10 cellular contexts compared by ENCODE assay signal in genomic region chr5:157994271-157994691, GRCh38.
DNase-seq lines count a peak whose midpoint lies in the region; ATAC-seq and TF ChIP-seq lines count a peak whose summit lies in the region.
"Had no signal": no experiment of that assay in that cellular context is flagged by ENCODE, and none has a peak within 500 bp of the region (broad histone marks: within the 10 kb centered on the region; RNA-seq: fewer than 3 reads in every experiment).

No MANE protein-coding gene starts in this region.

- no peak overlapping the region for H3K4me3 ChIP-seq in Caco-2 (ENCODE audit: low read depth, low read length)
- H3K4me3 ChIP-seq: stomach had no signal

- BruUV-seq in Caco-2 (replicated peaks; lab: Mats Ljungman, UMichigan): no TSS peak

- no peaks in the 10 kb centered on the region for H3K36me3 Mint-ChIP-seq in Caco-2 (ENCODE audit: insufficient read depth, unreplicated experiment)
- H3K36me3 Mint-ChIP-seq in natural killer cell treated with Interleukin-12 subunit alpha and Interleukin-12 subunit beta and Interleukin-15 and Interleukin-18, amount 100 ng/mL, for 72 hours: no peaks in the 10 kb centered on the region
- no peaks in the 10 kb centered on the region for H3K36me3 Mint-ChIP-seq in chondrocyte (ENCODE audit: low read depth)

- CTCF ChIA-PET in Caco-2 (lab: Charles Lee): interaction anchor here (0.6 to 1.4 kb wide), 13 partner anchors 13 to 225 kb away, joined by 3 to 9 read pairs (median 4); partner anchors contain the start of gene CLINT1

- H3K4me1 Mint-ChIP-seq in Caco-2 (ENCODE audit: low read depth, unreplicated experiment) (no peaks in the 10 kb centered on the region), chondrocyte (ENCODE audit: low read depth) (peaks cover 19% of the 10 kb centered on the region)
- H3K4me1 Mint-ChIP-seq in natural killer cell treated with Interleukin-12 subunit alpha and Interleukin-12 subunit beta and Interleukin-15 and Interleukin-18, amount 100 ng/mL, for 72 hours (ENCODE audit: low read depth in 2 of 2): peaks cover 10% of the 10 kb centered on the region in 2 donors

- ATAC-seq in natural killer cell treated with Interleukin-12 subunit alpha and Interleukin-12 subunit beta and Interleukin-15 and Interleukin-18, amount 100 ng/mL, for 72 hours: no peak
- ATAC-seq in HG03135 (IDR thresholded peaks at IDR 0.05; ENCODE audit: unreplicated experiment): no peak

- no peaks in the 10 kb centered on the region for H3K36me3 ChIP-seq in Caco-2 (ENCODE audit: control insufficient read depth, insufficient read depth, low read length)
- H3K36me3 ChIP-seq: stomach had no signal

- intact Hi-C loops in Caco-2 (cut with micrococcal nuclease; ENCODE audit: unreplicated experiment): loop anchor here (2.0 kb wide), 1 partner anchor 75 kb away; no protein-coding TSS in a partner anchor

- no peaks in the 10 kb centered on the region for H3K9me3 ChIP-seq in Caco-2
- H3K9me3 ChIP-seq: stomach had no signal

- no peaks in the 10 kb centered on the region for H3K27me3 ChIP-seq in Caco-2 (replicated peaks; ENCODE audit: control insufficient read depth, insufficient read depth, low read length)
- H3K27me3 ChIP-seq: stomach had no signal

- POLR2A ChIA-PET in Caco-2 (lab: Charles Lee): no interaction called here

- no peak for DNase-seq in Caco-2
- peak; percentile 75 for DNase-seq in LoVo (ENCODE audit: low spot score)
- peak; percentile 63 for DNase-seq in activated effector memory CD4-positive, alpha-beta T cell treated with anti-CD3 and anti-CD28 coated beads, Interleukin-2, amount 50 U/mL, for 16 hours
- DNase-seq in natural killer cell treated with Interleukin-12 subunit alpha and Interleukin-12 subunit beta and Interleukin-15 and Interleukin-18, amount 100 ng/mL, for 72 hours (ENCODE audit: low spot score): no peak
- no peak for DNase-seq in cerebellum (ENCODE audit: low spot score)
- DNase-seq in cortex of kidney (lab: John Stamatoyannopoulos, UW): no peak
- no peak for DNase-seq in chondrocyte (ENCODE audit: low spot score)

- H3K27me3 Mint-ChIP-seq in Caco-2 (ENCODE audit: insufficient read depth, unreplicated experiment): no peaks in the 10 kb centered on the region
- H3K27me3 Mint-ChIP-seq in natural killer cell treated with Interleukin-12 subunit alpha and Interleukin-12 subunit beta and Interleukin-15 and Interleukin-18, amount 100 ng/mL, for 72 hours: peaks cover 26 to 56% of the 10 kb centered on the region in 2 donors
- no peaks in the 10 kb centered on the region for H3K27me3 Mint-ChIP-seq in chondrocyte (ENCODE audit: low read depth)

- no peaks in the 10 kb centered on the region for H3K9me3 Mint-ChIP-seq in Caco-2 (ENCODE audit: unreplicated experiment)
- H3K9me3 Mint-ChIP-seq in natural killer cell treated with Interleukin-12 subunit alpha and Interleukin-12 subunit beta and Interleukin-15 and Interleukin-18, amount 100 ng/mL, for 72 hours: no peaks in the 10 kb centered on the region
- H3K9me3 Mint-ChIP-seq in chondrocyte (ENCODE audit: low read depth): peaks cover 3% of the 10 kb centered on the region
- H3K9me3 Mint-ChIP-seq: nephron progenitor cell had no signal

- H3K4me3 Mint-ChIP-seq in Caco-2 (ENCODE audit: unreplicated experiment): peak overlapping the region; percentile 49
- H3K4me3 Mint-ChIP-seq in natural killer cell treated with Interleukin-12 subunit alpha and Interleukin-12 subunit beta and Interleukin-15 and Interleukin-18, amount 100 ng/mL, for 72 hours: peak overlapping the region; percentile 1
- H3K4me3 Mint-ChIP-seq in chondrocyte (ENCODE audit: unreplicated experiment): no peak overlapping the region
- H3K4me3 Mint-ChIP-seq: nephron progenitor cell had no signal

- TF ChIP-seq CTCF in Caco-2 (IDR thresholded peaks at IDR 0.05; ENCODE audit: insufficient read depth in 1 of 2, low read depth in 1 of 2, low read length in 1 of 2, severe bottlenecking in 1 of 2, unreplicated experiment in 1 of 2) (no peak), chondrocyte (IDR thresholded peaks at IDR 0.05) (no peak)

- H3K27ac Mint-ChIP-seq in Caco-2 (ENCODE audit: unreplicated experiment): no peak overlapping the region
- H3K27ac Mint-ChIP-seq in natural killer cell treated with Interleukin-12 subunit alpha and Interleukin-12 subunit beta and Interleukin-15 and Interleukin-18, amount 100 ng/mL, for 72 hours: no peak overlapping the region
- no peak overlapping the region for H3K27ac Mint-ChIP-seq in chondrocyte (ENCODE audit: unreplicated experiment)
- H3K27ac Mint-ChIP-seq: nephron progenitor cell had no signal

- H3K4me1 ChIP-seq in Caco-2: peaks cover 6% of the 10 kb centered on the region

Comparison
In these comparisons a context has a peak if more than half of its experiments do, and no peak if none do; other contexts are left out.
1. DNase-seq: peak in LoVo (single experiment) and activated effector memory CD4-positive, alpha-beta T cell treated with anti-CD3 and anti-CD28 coated beads, Interleukin-2, amount 50 U/mL, for 16 hours (single experiment); none in Caco-2 (0 of 2), natural killer cell treated with Interleukin-12 subunit alpha and Interleukin-12 subunit beta and Interleukin-15 and Interleukin-18, amount 100 ng/mL, for 72 hours (single experiment), cerebellum (single experiment), cortex of kidney (single experiment) and chondrocyte (single experiment).